ENCODE assay signal across 13 cellular contexts in genomic region chr11:628056-628455, GRCh38. TPM values are rescaled to one million over a fixed set of nuclear protein-coding genes. Genes with fewer than 3 reads are reported as not detected.
DNase-seq lines count a peak whose midpoint lies in the region; ATAC-seq, FAIRE-seq and TF ChIP-seq lines count a peak whose summit lies in the region.
"Had no signal": no experiment of that assay in that cellular context is flagged by ENCODE, and none has a peak within 500 bp of the region (broad histone marks: within the 10 kb centered on the region; RNA-seq: fewer than 3 reads in every experiment).

No MANE protein-coding gene starts in this region.

- H3K27ac Mint-ChIP-seq in Caco-2 (ENCODE audit: unreplicated experiment) (peak overlapping the region; percentile 36), chondrocyte (ENCODE audit: unreplicated experiment) (peak overlapping the region; percentile 98)

- H3K79me2 ChIP-seq in trophoblast cell (ENCODE audit: control insufficient read depth, insufficient read depth, low read length, poor library complexity) = no peaks in the 10 kb centered on the region

- peak overlapping the region; percentile 7 for H2AK5ac ChIP-seq in trophoblast cell (ENCODE audit: low read length)

- H3K27me3 ChIP-seq in Caco-2 (replicated peaks; ENCODE audit: control insufficient read depth, insufficient read depth, low read length) (no peaks in the 10 kb centered on the region), trophoblast cell (ENCODE audit: insufficient read depth, low read length) (peaks cover 5% of the 10 kb centered on the region), small intestine (ENCODE audit: control insufficient read depth in 2 of 2, insufficient read depth in 2 of 2, low read length in 2 of 2) (no peaks in the 10 kb centered on the region)

- H3K36me3 Mint-ChIP-seq in Caco-2 (ENCODE audit: insufficient read depth, unreplicated experiment) (peaks cover 32% of the 10 kb centered on the region), chondrocyte (ENCODE audit: low read depth) (no peaks in the 10 kb centered on the region)

- H3K4me1 ChIP-seq in Caco-2 = peaks cover 25% of the 10 kb centered on the region
- peaks cover 0 to 7% of the 10 kb centered on the region in 2 experiments for H3K4me1 ChIP-seq in trophoblast cell (ENCODE audit: control insufficient read depth in 1 of 2, insufficient read depth in 2 of 2, low read length in 2 of 2)
- H3K4me1 ChIP-seq in small intestine (ENCODE audit: control insufficient read depth in 2 of 2, insufficient read depth in 1 of 2, low read depth in 1 of 2, low read length in 1 of 2) = no peaks in the 10 kb centered on the region
- H3K4me1 ChIP-seq: breast epithelium had no signal

- H3K4me2 ChIP-seq in trophoblast cell (ENCODE audit: low read length) = no peak overlapping the region

- TF ChIP-seq POLR2A in NB4 (IDR thresholded peaks at IDR 0.05; ENCODE audit: extremely low read depth, insufficient read length) = no peak

- H3K4me1 Mint-ChIP-seq in Caco-2 (ENCODE audit: low read depth, unreplicated experiment) (peaks cover 20% of the 10 kb centered on the region), chondrocyte (ENCODE audit: low read depth) (peaks cover 29% of the 10 kb centered on the region)

- no peak overlapping the region for H3K9ac ChIP-seq in trophoblast cell (ENCODE audit: low read length)

- BruUV-seq in Caco-2 (replicated peaks; lab: Mats Ljungman, UMichigan) = no TSS peak

- H4K12ac ChIP-seq in trophoblast cell (ENCODE audit: low read depth, low read length) = no peak overlapping the region

- H3K79me1 ChIP-seq in trophoblast cell (ENCODE audit: low read length) = no peaks in the 10 kb centered on the region

- CTCF ChIA-PET in Caco-2 (lab: Charles Lee) = no interaction called here

- POLR2A ChIA-PET in Caco-2 (lab: Charles Lee) = no interaction called here

- no peak overlapping the region for H2BK120ac ChIP-seq in trophoblast cell (ENCODE audit: insufficient read depth, low read length, poor library complexity)

- no peak overlapping the region for H2BK5ac ChIP-seq in trophoblast cell (ENCODE audit: low read depth, low read length, poor library complexity)

- H3K4me3 ChIP-seq in Caco-2 (ENCODE audit: low read depth, low read length) (no peak overlapping the region), NB4 (ENCODE audit: low read depth, low read length) (peak overlapping the region; percentile 41), trophoblast cell (ENCODE audit: low read depth, low read length) (no peak overlapping the region), small intestine (ENCODE audit: low read depth in 1 of 2, low read length in 2 of 2) (no peak overlapping the region)
- H3K4me3 ChIP-seq: breast epithelium had no signal

- no peak for TF ChIP-seq CTCF in Caco-2 (IDR thresholded peaks at IDR 0.05; ENCODE audit: insufficient read depth in 1 of 2, low read depth in 1 of 2, low read length in 1 of 2, severe bottlenecking in 1 of 2, unreplicated experiment in 1 of 2)
- no peak for TF ChIP-seq CTCF in NB4 (IDR thresholded peaks at IDR 0.05; ENCODE audit: low read depth, low read length)
- no peak for TF ChIP-seq CTCF in chondrocyte (IDR thresholded peaks at IDR 0.05)

- H3K9me3 ChIP-seq in Caco-2 (no peaks in the 10 kb centered on the region), trophoblast cell (ENCODE audit: insufficient read depth, low read depth, low read length) (no peaks in the 10 kb centered on the region), small intestine (ENCODE audit: control insufficient read depth, low read depth) (no peaks in the 10 kb centered on the region)

- intact Hi-C loops in Caco-2 (cut with micrococcal nuclease; ENCODE audit: unreplicated experiment) = no loop called here

- FAIRE-seq in small intestine (lab: Jason Lieb, UNC) = no peak

- H4K8ac ChIP-seq in trophoblast cell (ENCODE audit: low read depth, low read length) = no peak overlapping the region

- no peak overlapping the region for H2BK12ac ChIP-seq in trophoblast cell (ENCODE audit: low read length)

- H3K14ac ChIP-seq in trophoblast cell (ENCODE audit: low read length) = no peak overlapping the region

- peaks cover 11% of the 10 kb centered on the region for H3K9me3 Mint-ChIP-seq in Caco-2 (ENCODE audit: unreplicated experiment)
- no peaks in the 10 kb centered on the region for H3K9me3 Mint-ChIP-seq in chondrocyte (ENCODE audit: low read depth)

- no CpG with 5 or more reads among the region's 31 CpGs for WGBS in trophoblast cell (ENCODE audit: extremely low coverage, insufficient coverage, insufficient read length)
- 93 to 96% (median 94%) methylated on average over 31 of the region's 31 CpGs for WGBS in small intestine, 3 donors

- H4K91ac ChIP-seq in trophoblast cell (ENCODE audit: low read depth, low read length) = no peak overlapping the region

- H3K36me3 ChIP-seq in Caco-2 (ENCODE audit: control insufficient read depth, insufficient read depth, low read length) (no peaks in the 10 kb centered on the region), trophoblast cell (ENCODE audit: control insufficient read depth in 1 of 2, insufficient read depth in 2 of 2, low read length in 2 of 2) (peaks cover 2% of the 10 kb centered on the region in 2 experiments), small intestine (ENCODE audit: control insufficient read depth in 2 of 2, insufficient read depth in 2 of 2, low read length in 2 of 2) (no peaks in the 10 kb centered on the region)
- H3K36me3 ChIP-seq: breast epithelium had no signal

- no peaks in the 10 kb centered on the region for H3K27me3 Mint-ChIP-seq in Caco-2 (ENCODE audit: insufficient read depth, unreplicated experiment)
- no peaks in the 10 kb centered on the region for H3K27me3 Mint-ChIP-seq in chondrocyte (ENCODE audit: low read depth)

- H3K18ac ChIP-seq in trophoblast cell (ENCODE audit: low read length) = no peak overlapping the region

- no peak for ATAC-seq in GM21515 (IDR thresholded peaks at IDR 0.05; ENCODE audit: unreplicated experiment)

- H3K27ac ChIP-seq in trophoblast cell (ENCODE audit: low read depth, low read length) (no peak overlapping the region), small intestine (ENCODE audit: low read depth in 1 of 2, low read length in 1 of 2) (no peak overlapping the region)
- H3K27ac ChIP-seq: breast epithelium had no signal

- no peak for DNase-seq in Caco-2
- peak; percentile 67 for DNase-seq in NB4 (ENCODE audit: low read depth)
- DNase-seq in chondrocyte (ENCODE audit: low spot score) = no peak
- DNase-seq in trophoblast cell = no peak
- DNase-seq in small intestine = no peak
- DNase-seq in stimulated activated naive CD4-positive, alpha-beta T cell treated with Interleukin-2 at 50 U/mL for 16 hours (lab: John Stamatoyannopoulos, UW) = no peak
- DNase-seq: H7, NCI-H2029 treated with DMSO at 0.1 percent for 48 hours, T-helper 9 cell had no signal

- H2AFZ ChIP-seq in trophoblast cell (ENCODE audit: insufficient read depth, low read length, poor library complexity) = no peak overlapping the region

- H3K4me3 Mint-ChIP-seq in Caco-2 (ENCODE audit: unreplicated experiment) (peak overlapping the region; percentile 12), chondrocyte (ENCODE audit: unreplicated experiment) (peak overlapping the region; percentile 33)

- no peak overlapping the region for H3K23ac ChIP-seq in trophoblast cell (ENCODE audit: low read length)

- no peak overlapping the region for H3K4ac ChIP-seq in trophoblast cell (ENCODE audit: low read depth, low read length)

RNA-seq across cellular contexts. Expression of gene SCT, which starts 1.1 kb away (rescaled TPM):
- total RNA-seq in Caco-2 (2022) (not detected in 2 replicates), chondrocyte (0.72 TPM in 1 of 3 replicates, not detected in the others)
- polyA plus RNA-seq in trophoblast cell (2013) = 0.48 and 0.56 TPM in 2 replicates
- polyA plus RNA-seq in small intestine = 10 to 100 TPM in 2 of 3 donors, 1 to 10 TPM in 1; 4.8 to 25.7 (median 18.9) TPM
- total RNA-seq: breast epithelium, H7, OCI-LY7 had no signal
- polyA plus RNA-seq: esophagus had no signal

RNA-seq across cellular contexts. Expression of gene CDHR5, which starts 3.3 kb away (rescaled TPM):
- 30.2 and 42.0 TPM in 2 replicates for total RNA-seq in Caco-2 (2022)
- not detected in 3 replicates for total RNA-seq in chondrocyte
- polyA plus RNA-seq in trophoblast cell (2013) = 0.03 and 0.04 TPM in 2 replicates
- 100 to 1,000 TPM; 112 to 941 (median 931) TPM for polyA plus RNA-seq in small intestine
- total RNA-seq: H7, OCI-LY7 had no signal

RNA-seq across cellular contexts. Expression of gene DRD4, which starts 9.0 kb away (rescaled TPM):
- total RNA-seq in Caco-2 (2022) (1.0 and 1.1 TPM in 2 replicates), chondrocyte (0.55 to 1.7 TPM (median 1.00 TPM) in 3 replicates)
- 1.0 and 1.1 TPM in 2 replicates for polyA plus RNA-seq in trophoblast cell (2013)
- polyA plus RNA-seq in small intestine = 1 to 10 TPM in 1 of 3 donors, under 1 TPM in 2; 0.51 to 1.4 (median 0.89) TPM

RNA-seq across cellular contexts. Expression of gene IRF7, which starts 12.3 kb away (rescaled TPM):
- total RNA-seq in Caco-2 (2022) (27.2 and 31.2 TPM in 2 replicates), chondrocyte (6.5 to 11.4 TPM (median 7.7 TPM) in 3 replicates)
- 10.6 and 11.1 TPM in 2 replicates for polyA plus RNA-seq in trophoblast cell (2013)
- polyA plus RNA-seq in small intestine = 100 to 1,000 TPM in 2 of 3 donors, 10 to 100 TPM in 1; 34.3 to 115 (median 112) TPM

RNA-seq across cellular contexts. Expression of gene PHRF1, which starts 51.8 kb away (rescaled TPM):
- total RNA-seq in Caco-2 (2022) (43.9 and 46.8 TPM in 2 replicates), chondrocyte (24.6 to 34.1 TPM (median 25.9 TPM) in 3 replicates)
- 23.6 and 23.8 TPM in 2 replicates for polyA plus RNA-seq in trophoblast cell (2013)
- polyA plus RNA-seq in small intestine = 10 to 100 TPM; 14.6 to 25.0 (median 22.1) TPM

Comparison
In these comparisons a context has a peak if more than half of its experiments do, and no peak if none do; other contexts are left out.
1. RNA of gene CDHR5, which starts 3.3 kb away (total RNA-seq): 30.2 to 42.0 TPM in Caco-2; not detected in chondrocyte; every median in the first group is over 10 times any median in the second.